In genomic region chr14:75711796-75712211, GRCh38 we compare ENCODE assay signal across 9 cellular contexts. TPM values are rescaled to one million over a fixed set of nuclear protein-coding genes. Genes with fewer than 3 reads are reported as not detected.
A peak's percentile ranks its signal among the peaks of the same experiment; 100 is the strongest.
DNase-seq lines count a peak whose midpoint lies in the region; ATAC-seq and TF ChIP-seq lines count a peak whose summit lies in the region.
"Had no signal": no experiment of that assay in that cellular context is flagged by ENCODE, and none has a peak within 500 bp of the region (broad histone marks: within the 10 kb centered on the region; RNA-seq: fewer than 3 reads in every experiment).

No MANE protein-coding gene starts in this region.

- peak; percentile 85 for DNase-seq in EH (ENCODE audit: low read depth)
- DNase-seq in HPDE6-E6E7 (ENCODE audit: extremely low spot score) = peak; percentile 86
- peak; percentile 78 to 90 (median 86) for DNase-seq in body of pancreas
- no peak for DNase-seq in SKM-1 treated with dmso at 0.1 percent for 144 hours (lab: John Stamatoyannopoulos, UW; ENCODE audit: unreplicated experiment)
- DNase-seq in NOMO-1 treated with DMSO at 0.1 percent for 48 hours (lab: John Stamatoyannopoulos, UW; ENCODE audit: unreplicated experiment) = no peak
- DNase-seq in CD4-positive, alpha-beta memory T cell = no peak

- H3K4me1 ChIP-seq in body of pancreas (peaks cover 38% of the 10 kb centered on the region), iPS-18a (ENCODE audit: control insufficient read depth, low read depth, low read length) (peaks cover 15% of the 10 kb centered on the region)
- H3K4me1 ChIP-seq in CD4-positive, alpha-beta memory T cell (ENCODE audit: insufficient read depth, low read length) = no peaks in the 10 kb centered on the region

- H3K27me3 Mint-ChIP-seq in CD4-positive, alpha-beta memory T cell = no peaks in the 10 kb centered on the region

- H3K4me3 ChIP-seq in body of pancreas (no peak overlapping the region), iPS-18a (ENCODE audit: low read length) (no peak overlapping the region), skin epidermis (no peak overlapping the region)
- no peak overlapping the region for H3K4me3 ChIP-seq in CD4-positive, alpha-beta memory T cell (ENCODE audit: low read length in 2 of 2)

- H3K27ac ChIP-seq in body of pancreas = peak overlapping the region; percentile 57 to 89 (median 84)
- no peak overlapping the region for H3K27ac ChIP-seq in iPS-18a (ENCODE audit: low read length)
- peak overlapping the region in 18 of 21 experiments; percentile 1 to 80 (median 54) for H3K27ac ChIP-seq in skin epidermis
- H3K27ac ChIP-seq in CD4-positive, alpha-beta memory T cell (ENCODE audit: low read depth, low read length) = no peak overlapping the region
- H3K27ac ChIP-seq: HL-60 had no signal

- peaks cover 0 to 2% (median 0%) of the 10 kb centered on the region in 8 donors for H3K9me3 Mint-ChIP-seq in CD4-positive, alpha-beta memory T cell

- peak overlapping the region in 1 of 7 donors; percentile 54 for H3K27ac Mint-ChIP-seq in CD4-positive, alpha-beta memory T cell

- POLR2A ChIA-PET in CD4-positive, alpha-beta memory T cell (lab: Charles Lee; ENCODE audit: partially characterized antibody) = no interaction called here

- no peak overlapping the region for H3K4me3 Mint-ChIP-seq in CD4-positive, alpha-beta memory T cell

- intact Hi-C loops in body of pancreas (cut with DNase I) = no loop called here
- intact Hi-C loops in CD4-positive, alpha-beta memory T cell (cut with micrococcal nuclease) = no loop called here

- H3K9me3 ChIP-seq in body of pancreas = no peaks in the 10 kb centered on the region
- H3K9me3 ChIP-seq in iPS-18a (ENCODE audit: control insufficient read depth, low read depth, low read length) = no peaks in the 10 kb centered on the region
- H3K9me3 ChIP-seq in CD4-positive, alpha-beta memory T cell (ENCODE audit: control insufficient read depth in 1 of 2, low read length in 2 of 2) = no peaks in the 10 kb centered on the region

- no peaks in the 10 kb centered on the region for H3K27me3 ChIP-seq in body of pancreas
- H3K27me3 ChIP-seq in iPS-18a (ENCODE audit: control insufficient read depth, insufficient read depth, low read length) = no peaks in the 10 kb centered on the region
- no peaks in the 10 kb centered on the region for H3K27me3 ChIP-seq in CD4-positive, alpha-beta memory T cell (ENCODE audit: insufficient read depth, low read length)

- peak in 2 of 3 donors; percentile 40 to 56 for TF ChIP-seq POLR2A in body of pancreas (IDR thresholded peaks at IDR 0.05)

- WGBS in body of pancreas, 2 donors = 17 to 50% methylated on average over 1 to 4 of the region's 4 CpGs

- H3K4me1 Mint-ChIP-seq in CD4-positive, alpha-beta memory T cell = no peaks in the 10 kb centered on the region

- peak; percentile 91 for ATAC-seq in body of pancreas

- CTCF ChIA-PET in CD4-positive, alpha-beta memory T cell (lab: Charles Lee; ENCODE audit: partially characterized antibody) = interaction anchor here (1.2 to 5.3 kb wide), 4 partner anchors 23 to 272 kb away, joined by 3 to 126 read pairs (median 14); partner anchors contain the start of genes IFT43 and TGFB3

- H3K9ac ChIP-seq in iPS-18a (ENCODE audit: low read length) = peak overlapping the region; percentile 17

- no peaks in the 10 kb centered on the region for H3K36me3 ChIP-seq in body of pancreas (replicated peaks in 1 of 2; ENCODE audit: insufficient read depth in 1 of 2, low read depth in 2 of 2)
- no peaks in the 10 kb centered on the region for H3K36me3 ChIP-seq in iPS-18a (ENCODE audit: control insufficient read depth, low read depth, low read length)
- no peaks in the 10 kb centered on the region for H3K36me3 ChIP-seq in CD4-positive, alpha-beta memory T cell (ENCODE audit: insufficient read depth, low read length)

- TF ChIP-seq CTCF in body of pancreas (IDR thresholded peaks at IDR 0.05) = no peak

- peaks cover 17 to 20% of the 10 kb centered on the region in 2 donors for H3K36me3 Mint-ChIP-seq in CD4-positive, alpha-beta memory T cell

RNA-seq across cellular contexts. Expression of gene TTLL5, which starts 50.8 kb away (rescaled TPM):
- total RNA-seq in body of pancreas = 10 to 100 TPM; 21.0 to 21.8 TPM
- total RNA-seq in CD4-positive, alpha-beta memory T cell = 10 to 100 TPM; 25.3 to 28.2 TPM
- polyA plus RNA-seq in CD4-positive, alpha-beta memory T cell = 10 to 100 TPM in 1 of 2 donors, 1 to 10 TPM in 1; 8.4 to 15.8 TPM

RNA-seq across cellular contexts. Expression of gene ERG28, which starts 51.1 kb away (rescaled TPM):
- total RNA-seq in body of pancreas = 1 to 10 TPM; 8.6 to 8.8 TPM
- total RNA-seq in CD4-positive, alpha-beta memory T cell = 10 to 100 TPM; 12.9 to 13.9 TPM
- polyA plus RNA-seq in CD4-positive, alpha-beta memory T cell = 10 to 100 TPM; 30.5 to 43.2 TPM

Comparison
In these comparisons a context has a peak if more than half of its experiments do, and no peak if none do; other contexts are left out.
1. DNase-seq: peak in EH (single experiment), HPDE6-E6E7 (single experiment) and body of pancreas (4 of 4); none in SKM-1 treated with dmso at 0.1 percent for 144 hours (single experiment), NOMO-1 treated with DMSO at 0.1 percent for 48 hours (single experiment) and CD4-positive, alpha-beta memory T cell (0 of 5).
2. H3K27ac ChIP-seq: peak in body of pancreas (4 of 4) and skin epidermis (18 of 21); none in iPS-18a (single experiment) and CD4-positive, alpha-beta memory T cell (single experiment).